In genomic region chr6:33684428-33684896, GRCh38 we compare ENCODE assay signal across 31 cellular contexts.
"Had no signal": no experiment of that assay in that cellular context is flagged by ENCODE, and none has a peak within 500 bp of the region (broad histone marks: within the 10 kb centered on the region; RNA-seq: fewer than 3 reads in every experiment).

No MANE protein-coding gene starts in this region.

- H3K4me1 Mint-ChIP-seq: mesothelial cell of epicardium had no signal

- H3K27ac Mint-ChIP-seq: mesothelial cell of epicardium; naive B cell; nephron progenitor cell; T-helper 1 cell treated with Interleukin-12 subunit alpha and Interleukin-12 subunit beta and Interleukin-4 antibody, amounts not matched to agents 30 μg/mL and 1 μg/mL, for 36 hours had no signal

- H3K36me3 Mint-ChIP-seq: mesothelial cell of epicardium had no signal

- H3K4me3 ChIP-seq: body of pancreas, colonic mucosa, dorsolateral prefrontal cortex, psoas muscle, suprapubic skin, tibial artery, upper lobe of right lung had no signal

- ATAC-seq: body of pancreas, esophagus mucosa, left cardiac atrium, psoas muscle, upper lobe of right lung had no signal

- H3K4me3 Mint-ChIP-seq: effector memory CD8-positive, alpha-beta T cell; mesothelial cell of epicardium; nephron progenitor cell; T-helper 1 cell treated with Interleukin-12 subunit alpha and Interleukin-12 subunit beta and Interleukin-4 antibody, amounts not matched to agents 30 μg/mL and 1 μg/mL, for 36 hours had no signal

- H3K27me3 Mint-ChIP-seq: effector memory CD8-positive, alpha-beta T cell; naive B cell had no signal

- H3K9me3 ChIP-seq: body of pancreas, colonic mucosa, psoas muscle, suprapubic skin, tibial artery, upper lobe of right lung had no signal

- H3K9ac ChIP-seq: parathyroid adenoma had no signal

- H3K27ac ChIP-seq: body of pancreas, colonic mucosa, parathyroid adenoma, psoas muscle, suprapubic skin, tibial artery, upper lobe of right lung, VCaP had no signal

- DNase-seq: activated CD4-positive, alpha-beta T cell treated with anti-CD3 and anti-CD28 coated beads for 4 hours; activated CD8-positive, alpha-beta memory T cell treated with anti-CD3 and anti-CD28 coated beads, Interleukin-2, amount 50 U/mL, for 4 hours; activated naive CD4-positive, alpha-beta T cell; activated T-cell treated with anti-CD3 and anti-CD28 coated beads, Interleukin-2, amount 50 U/mL, for 1 hour; aorta; body of pancreas; cerebellar nuclear complex; colonic mucosa; dorsolateral prefrontal cortex; effector memory CD8-positive, alpha-beta T cell; foreskin fibroblast; head of caudate nucleus; hippocampal formation; left cardiac atrium; naive B cell; nephron progenitor cell; psoas muscle; stimulated activated CD4-positive, alpha-beta T cell treated with anti-CD3 and anti-CD28 coated beads, Interleukin-15, amount 100 ng/mL, for 24 hours; stimulated activated CD4-positive, alpha-beta T cell treated with anti-CD3 and anti-CD28 coated beads, Interleukin-2, amount 100 ng/mL, for 24 hours; stimulated activated naive CD4-positive, alpha-beta T cell; SW 1271; T-helper 9 cell; tibial artery; upper lobe of right lung had no signal

- H3K27me3 ChIP-seq: body of pancreas, colonic mucosa, dorsolateral prefrontal cortex, suprapubic skin, tibial artery, upper lobe of right lung had no signal

- H3K4me1 ChIP-seq: body of pancreas, colonic mucosa, parathyroid adenoma, psoas muscle, suprapubic skin, tibial artery, upper lobe of right lung had no signal

- H3K9me3 Mint-ChIP-seq: activated naive CD4-positive, alpha-beta T cell treated with anti-CD3 and anti-CD28 coated beads, Interleukin-2, amount 50 U/mL, for 72 hours; effector memory CD8-positive, alpha-beta T cell; mesothelial cell of epicardium; naive B cell; nephron progenitor cell; T-helper 1 cell treated with Interleukin-12 subunit alpha and Interleukin-12 subunit beta and Interleukin-4 antibody, amounts not matched to agents 30 μg/mL and 1 μg/mL, for 36 hours had no signal
